In the genomic region with DNA sequence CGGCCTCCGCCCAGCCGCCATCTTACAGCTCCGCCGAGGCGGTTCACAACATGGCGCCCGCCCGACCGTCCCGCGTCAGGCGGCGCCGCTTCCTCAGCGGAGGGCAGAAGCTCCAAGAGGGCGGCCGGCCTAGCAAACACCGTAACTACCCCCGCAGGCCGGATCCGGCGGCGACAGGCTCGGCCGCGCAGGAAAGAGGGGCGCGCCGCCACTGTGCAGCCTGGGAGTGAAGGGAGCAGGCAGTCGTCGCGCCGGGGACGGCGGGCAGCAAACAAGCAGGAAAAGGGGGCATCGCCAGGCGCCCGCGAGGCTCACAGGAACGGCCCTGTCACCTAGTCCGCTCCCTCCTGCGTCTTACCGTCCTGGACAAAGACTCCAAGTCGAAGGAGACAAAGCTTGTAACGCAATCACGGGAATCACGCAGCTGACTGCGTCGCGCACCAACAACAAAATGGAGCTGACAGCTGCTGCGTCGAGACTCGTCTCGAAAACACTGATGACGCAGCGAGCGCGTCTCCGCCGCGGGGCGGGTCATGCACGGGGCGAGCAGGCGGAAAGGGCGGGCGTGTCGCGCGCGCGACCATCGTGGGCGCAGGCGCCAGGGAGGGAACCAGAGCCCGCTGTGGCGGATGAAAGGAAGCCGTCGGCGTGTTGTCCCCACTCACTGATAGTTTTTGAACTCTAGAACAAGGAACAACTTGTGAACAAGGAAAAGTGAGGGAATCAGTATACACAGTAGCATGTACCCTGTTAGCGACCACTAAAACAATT, we compare ENCODE assay signal across 1 cellular context.
TF ChIP-seq lines count a peak whose summit lies in the region.

A gene (minus strand): TSS at position 453 of the 771 bp plus-strand sequence. CDS start 2,796 bp downstream, outside the sequence.

TF ChIP-seq in WTC11, 78 proteins besides CTCF, POLR2A, EP300 and RAD21 (continued from another document):
- peak; percentile 68 for TF ChIP-seq ETV6 (CRISPR knock-in tag; IDR thresholded peaks at IDR 0.05)
- TF ChIP-seq, protein P1, sequence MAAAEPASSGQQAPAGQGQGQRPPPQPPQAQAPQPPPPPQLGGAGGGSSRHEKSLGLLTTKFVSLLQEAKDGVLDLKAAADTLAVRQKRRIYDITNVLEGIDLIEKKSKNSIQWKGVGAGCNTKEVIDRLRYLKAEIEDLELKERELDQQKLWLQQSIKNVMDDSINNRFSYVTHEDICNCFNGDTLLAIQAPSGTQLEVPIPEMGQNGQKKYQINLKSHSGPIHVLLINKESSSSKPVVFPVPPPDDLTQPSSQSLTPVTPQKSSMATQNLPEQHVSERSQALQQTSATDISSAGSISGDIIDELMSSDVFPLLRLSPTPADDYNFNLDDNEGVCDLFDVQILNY (CRISPR knock-in tag; IDR thresholded peaks at IDR 0.05): peak; percentile 32
- TF ChIP-seq CREM (CRISPR knock-in tag; IDR thresholded peaks at IDR 0.05): peak; percentile 89
- TF ChIP-seq, protein P2, sequence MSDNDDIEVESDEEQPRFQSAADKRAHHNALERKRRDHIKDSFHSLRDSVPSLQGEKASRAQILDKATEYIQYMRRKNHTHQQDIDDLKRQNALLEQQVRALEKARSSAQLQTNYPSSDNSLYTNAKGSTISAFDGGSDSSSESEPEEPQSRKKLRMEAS (CRISPR knock-in tag; IDR thresholded peaks at IDR 0.05): peak; percentile 91
- TF ChIP-seq, protein P3, sequence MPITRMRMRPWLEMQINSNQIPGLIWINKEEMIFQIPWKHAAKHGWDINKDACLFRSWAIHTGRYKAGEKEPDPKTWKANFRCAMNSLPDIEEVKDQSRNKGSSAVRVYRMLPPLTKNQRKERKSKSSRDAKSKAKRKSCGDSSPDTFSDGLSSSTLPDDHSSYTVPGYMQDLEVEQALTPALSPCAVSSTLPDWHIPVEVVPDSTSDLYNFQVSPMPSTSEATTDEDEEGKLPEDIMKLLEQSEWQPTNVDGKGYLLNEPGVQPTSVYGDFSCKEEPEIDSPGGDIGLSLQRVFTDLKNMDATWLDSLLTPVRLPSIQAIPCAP (CRISPR knock-in tag; IDR thresholded peaks at IDR 0.05): no peak
- TF ChIP-seq KAT7 (CRISPR knock-in tag; IDR thresholded peaks at IDR 0.05; ENCODE audit: borderline replicate concordance): peak; percentile 87
- TF ChIP-seq ZBTB21 (CRISPR knock-in tag; IDR thresholded peaks at IDR 0.05; ENCODE audit: borderline replicate concordance): peak; percentile 98
- peak; percentile 89; the same call in 1 of the 2 replicates for TF ChIP-seq NR3C1 (CRISPR knock-in tag; conservative IDR thresholded peaks at IDR 0.05; ENCODE audit: low read depth)
- peak; percentile 96 for TF ChIP-seq FOXK1 (CRISPR knock-in tag; IDR thresholded peaks at IDR 0.05)
- TF ChIP-seq, protein P4, sequence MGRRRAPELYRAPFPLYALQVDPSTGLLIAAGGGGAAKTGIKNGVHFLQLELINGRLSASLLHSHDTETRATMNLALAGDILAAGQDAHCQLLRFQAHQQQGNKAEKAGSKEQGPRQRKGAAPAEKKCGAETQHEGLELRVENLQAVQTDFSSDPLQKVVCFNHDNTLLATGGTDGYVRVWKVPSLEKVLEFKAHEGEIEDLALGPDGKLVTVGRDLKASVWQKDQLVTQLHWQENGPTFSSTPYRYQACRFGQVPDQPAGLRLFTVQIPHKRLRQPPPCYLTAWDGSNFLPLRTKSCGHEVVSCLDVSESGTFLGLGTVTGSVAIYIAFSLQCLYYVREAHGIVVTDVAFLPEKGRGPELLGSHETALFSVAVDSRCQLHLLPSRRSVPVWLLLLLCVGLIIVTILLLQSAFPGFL (CRISPR knock-in tag; IDR thresholded peaks at IDR 0.05; ENCODE audit: borderline replicate concordance): peak; percentile 88; the same call in 1 of the 2 replicates
- TF ChIP-seq, protein P5, sequence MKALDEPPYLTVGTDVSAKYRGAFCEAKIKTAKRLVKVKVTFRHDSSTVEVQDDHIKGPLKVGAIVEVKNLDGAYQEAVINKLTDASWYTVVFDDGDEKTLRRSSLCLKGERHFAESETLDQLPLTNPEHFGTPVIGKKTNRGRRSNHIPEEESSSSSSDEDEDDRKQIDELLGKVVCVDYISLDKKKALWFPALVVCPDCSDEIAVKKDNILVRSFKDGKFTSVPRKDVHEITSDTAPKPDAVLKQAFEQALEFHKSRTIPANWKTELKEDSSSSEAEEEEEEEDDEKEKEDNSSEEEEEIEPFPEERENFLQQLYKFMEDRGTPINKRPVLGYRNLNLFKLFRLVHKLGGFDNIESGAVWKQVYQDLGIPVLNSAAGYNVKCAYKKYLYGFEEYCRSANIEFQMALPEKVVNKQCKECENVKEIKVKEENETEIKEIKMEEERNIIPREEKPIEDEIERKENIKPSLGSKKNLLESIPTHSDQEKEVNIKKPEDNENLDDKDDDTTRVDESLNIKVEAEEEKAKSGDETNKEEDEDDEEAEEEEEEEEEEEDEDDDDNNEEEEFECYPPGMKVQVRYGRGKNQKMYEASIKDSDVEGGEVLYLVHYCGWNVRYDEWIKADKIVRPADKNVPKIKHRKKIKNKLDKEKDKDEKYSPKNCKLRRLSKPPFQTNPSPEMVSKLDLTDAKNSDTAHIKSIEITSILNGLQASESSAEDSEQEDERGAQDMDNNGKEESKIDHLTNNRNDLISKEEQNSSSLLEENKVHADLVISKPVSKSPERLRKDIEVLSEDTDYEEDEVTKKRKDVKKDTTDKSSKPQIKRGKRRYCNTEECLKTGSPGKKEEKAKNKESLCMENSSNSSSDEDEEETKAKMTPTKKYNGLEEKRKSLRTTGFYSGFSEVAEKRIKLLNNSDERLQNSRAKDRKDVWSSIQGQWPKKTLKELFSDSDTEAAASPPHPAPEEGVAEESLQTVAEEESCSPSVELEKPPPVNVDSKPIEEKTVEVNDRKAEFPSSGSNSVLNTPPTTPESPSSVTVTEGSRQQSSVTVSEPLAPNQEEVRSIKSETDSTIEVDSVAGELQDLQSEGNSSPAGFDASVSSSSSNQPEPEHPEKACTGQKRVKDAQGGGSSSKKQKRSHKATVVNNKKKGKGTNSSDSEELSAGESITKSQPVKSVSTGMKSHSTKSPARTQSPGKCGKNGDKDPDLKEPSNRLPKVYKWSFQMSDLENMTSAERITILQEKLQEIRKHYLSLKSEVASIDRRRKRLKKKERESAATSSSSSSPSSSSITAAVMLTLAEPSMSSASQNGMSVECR (CRISPR knock-in tag; IDR thresholded peaks at IDR 0.05; ENCODE audit: borderline replicate concordance): peak; percentile 97
- peak; percentile 63; the same call in 1 of the 2 replicates for TF ChIP-seq NFE2L1 (CRISPR knock-in tag; IDR thresholded peaks at IDR 0.05)
- TF ChIP-seq JAZF1 (CRISPR knock-in tag; IDR thresholded peaks at IDR 0.05): no peak
- TF ChIP-seq, protein P6, sequence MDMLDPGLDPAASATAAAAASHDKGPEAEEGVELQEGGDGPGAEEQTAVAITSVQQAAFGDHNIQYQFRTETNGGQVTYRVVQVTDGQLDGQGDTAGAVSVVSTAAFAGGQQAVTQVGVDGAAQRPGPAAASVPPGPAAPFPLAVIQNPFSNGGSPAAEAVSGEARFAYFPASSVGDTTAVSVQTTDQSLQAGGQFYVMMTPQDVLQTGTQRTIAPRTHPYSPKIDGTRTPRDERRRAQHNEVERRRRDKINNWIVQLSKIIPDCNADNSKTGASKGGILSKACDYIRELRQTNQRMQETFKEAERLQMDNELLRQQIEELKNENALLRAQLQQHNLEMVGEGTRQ (CRISPR knock-in tag; IDR thresholded peaks at IDR 0.05): peak; percentile 53
- TF ChIP-seq ZNF219 (CRISPR knock-in tag; IDR thresholded peaks at IDR 0.05; ENCODE audit: borderline replicate concordance): peak; percentile 84; the same call in 1 of the 2 replicates
- peak; percentile 79 for TF ChIP-seq MYBL2 (CRISPR knock-in tag; IDR thresholded peaks at IDR 0.05)
- TF ChIP-seq, protein P7, sequence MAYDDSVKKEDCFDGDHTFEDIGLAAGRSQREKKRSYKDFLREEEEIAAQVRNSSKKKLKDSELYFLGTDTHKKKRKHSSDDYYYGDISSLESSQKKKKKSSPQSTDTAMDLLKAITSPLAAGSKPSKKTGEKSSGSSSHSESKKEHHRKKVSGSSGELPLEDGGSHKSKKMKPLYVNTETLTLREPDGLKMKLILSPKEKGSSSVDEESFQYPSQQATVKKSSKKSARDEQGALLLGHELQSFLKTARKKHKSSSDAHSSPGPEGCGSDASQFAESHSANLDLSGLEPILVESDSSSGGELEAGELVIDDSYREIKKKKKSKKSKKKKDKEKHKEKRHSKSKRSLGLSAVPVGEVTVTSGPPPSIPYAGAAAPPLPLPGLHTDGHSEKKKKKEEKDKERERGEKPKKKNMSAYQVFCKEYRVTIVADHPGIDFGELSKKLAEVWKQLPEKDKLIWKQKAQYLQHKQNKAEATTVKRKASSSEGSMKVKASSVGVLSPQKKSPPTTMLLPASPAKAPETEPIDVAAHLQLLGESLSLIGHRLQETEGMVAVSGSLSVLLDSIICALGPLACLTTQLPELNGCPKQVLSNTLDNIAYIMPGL (CRISPR knock-in tag; IDR thresholded peaks at IDR 0.05): peak; percentile 84; the same call in 1 of the 2 replicates
- TF ChIP-seq, protein P8, sequence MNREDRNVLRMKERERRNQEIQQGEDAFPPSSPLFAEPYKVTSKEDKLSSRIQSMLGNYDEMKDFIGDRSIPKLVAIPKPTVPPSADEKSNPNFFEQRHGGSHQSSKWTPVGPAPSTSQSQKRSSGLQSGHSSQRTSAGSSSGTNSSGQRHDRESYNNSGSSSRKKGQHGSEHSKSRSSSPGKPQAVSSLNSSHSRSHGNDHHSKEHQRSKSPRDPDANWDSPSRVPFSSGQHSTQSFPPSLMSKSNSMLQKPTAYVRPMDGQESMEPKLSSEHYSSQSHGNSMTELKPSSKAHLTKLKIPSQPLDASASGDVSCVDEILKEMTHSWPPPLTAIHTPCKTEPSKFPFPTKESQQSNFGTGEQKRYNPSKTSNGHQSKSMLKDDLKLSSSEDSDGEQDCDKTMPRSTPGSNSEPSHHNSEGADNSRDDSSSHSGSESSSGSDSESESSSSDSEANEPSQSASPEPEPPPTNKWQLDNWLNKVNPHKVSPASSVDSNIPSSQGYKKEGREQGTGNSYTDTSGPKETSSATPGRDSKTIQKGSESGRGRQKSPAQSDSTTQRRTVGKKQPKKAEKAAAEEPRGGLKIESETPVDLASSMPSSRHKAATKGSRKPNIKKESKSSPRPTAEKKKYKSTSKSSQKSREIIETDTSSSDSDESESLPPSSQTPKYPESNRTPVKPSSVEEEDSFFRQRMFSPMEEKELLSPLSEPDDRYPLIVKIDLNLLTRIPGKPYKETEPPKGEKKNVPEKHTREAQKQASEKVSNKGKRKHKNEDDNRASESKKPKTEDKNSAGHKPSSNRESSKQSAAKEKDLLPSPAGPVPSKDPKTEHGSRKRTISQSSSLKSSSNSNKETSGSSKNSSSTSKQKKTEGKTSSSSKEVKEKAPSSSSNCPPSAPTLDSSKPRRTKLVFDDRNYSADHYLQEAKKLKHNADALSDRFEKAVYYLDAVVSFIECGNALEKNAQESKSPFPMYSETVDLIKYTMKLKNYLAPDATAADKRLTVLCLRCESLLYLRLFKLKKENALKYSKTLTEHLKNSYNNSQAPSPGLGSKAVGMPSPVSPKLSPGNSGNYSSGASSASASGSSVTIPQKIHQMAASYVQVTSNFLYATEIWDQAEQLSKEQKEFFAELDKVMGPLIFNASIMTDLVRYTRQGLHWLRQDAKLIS (CRISPR knock-in tag; IDR thresholded peaks at IDR 0.05; ENCODE audit: borderline replicate concordance): peak; percentile 74; the same call in 1 of the 2 replicates
- TF ChIP-seq HMGA2 (CRISPR knock-in tag; IDR thresholded peaks at IDR 0.05): no peak
- peak; percentile 88 for TF ChIP-seq GABPB1 (CRISPR knock-in tag; IDR thresholded peaks at IDR 0.05)
- no peak for TF ChIP-seq TCF7 (CRISPR knock-in tag; IDR thresholded peaks at IDR 0.05; ENCODE audit: low read depth)
- peak; percentile 93 for TF ChIP-seq TP53 (CRISPR knock-in tag; IDR thresholded peaks at IDR 0.05)
- peak; percentile 73 for TF ChIP-seq TEAD1 (CRISPR knock-in tag; IDR thresholded peaks at IDR 0.05)
- TF ChIP-seq, protein P9, sequence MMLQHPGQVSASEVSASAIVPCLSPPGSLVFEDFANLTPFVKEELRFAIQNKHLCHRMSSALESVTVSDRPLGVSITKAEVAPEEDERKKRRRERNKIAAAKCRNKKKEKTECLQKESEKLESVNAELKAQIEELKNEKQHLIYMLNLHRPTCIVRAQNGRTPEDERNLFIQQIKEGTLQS (CRISPR knock-in tag; conservative IDR thresholded peaks at IDR 0.05): no peak
- TF ChIP-seq, protein P10, sequence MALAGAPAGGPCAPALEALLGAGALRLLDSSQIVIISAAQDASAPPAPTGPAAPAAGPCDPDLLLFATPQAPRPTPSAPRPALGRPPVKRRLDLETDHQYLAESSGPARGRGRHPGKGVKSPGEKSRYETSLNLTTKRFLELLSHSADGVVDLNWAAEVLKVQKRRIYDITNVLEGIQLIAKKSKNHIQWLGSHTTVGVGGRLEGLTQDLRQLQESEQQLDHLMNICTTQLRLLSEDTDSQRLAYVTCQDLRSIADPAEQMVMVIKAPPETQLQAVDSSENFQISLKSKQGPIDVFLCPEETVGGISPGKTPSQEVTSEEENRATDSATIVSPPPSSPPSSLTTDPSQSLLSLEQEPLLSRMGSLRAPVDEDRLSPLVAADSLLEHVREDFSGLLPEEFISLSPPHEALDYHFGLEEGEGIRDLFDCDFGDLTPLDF (CRISPR knock-in tag; IDR thresholded peaks at IDR 0.05): peak; percentile 33; the same call in 1 of the 2 replicates
- TF ChIP-seq ZNF232 (CRISPR knock-in tag; IDR thresholded peaks at IDR 0.05): no peak
- TF ChIP-seq SMAD3 (CRISPR knock-in tag; IDR thresholded peaks at IDR 0.05; ENCODE audit: borderline replicate concordance): peak; percentile 16; the same call in 1 of the 2 replicates
